In genomic region chr1:15526490-15527339, GRCh38 we compare ENCODE assay signal across 8 cellular contexts. TPM values are rescaled to one million over a fixed set of nuclear protein-coding genes. Genes with fewer than 3 reads are reported as not detected.
DNase-seq lines count a peak whose midpoint lies in the region; ATAC-seq, FAIRE-seq and TF ChIP-seq lines count a peak whose summit lies in the region.

DNAJC16 (plus strand) TSS chr1:15526848; CDS start chr1:15529106, 2,258 bp downstream.

- H3K9me1 ChIP-seq in endothelial cell of umbilical vein (replicated peaks; ENCODE audit: control insufficient read depth, extremely low read depth, insufficient read depth, low read length) = no peaks in the 10 kb centered on the region

- ATAC-seq in GM21423 (IDR thresholded peaks at IDR 0.05; ENCODE audit: unreplicated experiment) = peak; percentile 56

- under 1% methylated on average over 65 of the region's 65 CpGs for WGBS in HUES64

- H3K4me1 ChIP-seq in HUES64 (ENCODE audit: insufficient read depth, low read length) = peaks cover 12% of the 10 kb centered on the region; the same call in 1 of the 2 replicates
- H3K4me1 ChIP-seq in OCI-LY1 (ENCODE audit: insufficient read depth, low read length, severe bottlenecking) = peaks cover 30% of the 10 kb centered on the region
- peaks cover 24% of the 10 kb centered on the region for H3K4me1 ChIP-seq in endothelial cell of umbilical vein (ENCODE audit: control insufficient read depth, extremely low read depth, insufficient read depth, low read length)

- dilution Hi-C loops in endothelial cell of umbilical vein (cut with MboI; ENCODE audit: extremely low pct_ligation_motif_present, low sequenced_read_pairs) = no loop called here

- POLR2A ChIA-PET in endothelial cell of umbilical vein (lab: Charles Lee) = interaction anchor here (0.6 kb wide), 1 partner anchor 993 kb away, joined by 3 read pairs; no protein-coding TSS in a partner anchor

- FAIRE-seq in endothelial cell of umbilical vein (lab: Jason Lieb, UNC) = peak; percentile 98

- H4K20me1 ChIP-seq in OCI-LY1 (ENCODE audit: insufficient read depth, low read length) (no peaks in the 10 kb centered on the region), endothelial cell of umbilical vein (replicated peaks; ENCODE audit: control insufficient read depth, extremely low read depth, insufficient read depth, low read length) (no peaks in the 10 kb centered on the region)

- H3K27ac ChIP-seq in HUES64 (ENCODE audit: low read depth, low read length) = peak within 1 kb of the TSS; percentile 91
- peak within 1 kb of the TSS; percentile 75 for H3K27ac ChIP-seq in OCI-LY1 (ENCODE audit: low read depth, low read length, poor library complexity, severe bottlenecking)
- H3K27ac ChIP-seq in endothelial cell of umbilical vein (ENCODE audit: insufficient read depth, low read depth, low read length) = peak within 1 kb of the TSS; percentile 44

- H3K9me2 ChIP-seq in OCI-LY1 (ENCODE audit: low read depth, low read length) = no peaks in the 10 kb centered on the region

- CTCF ChIA-PET in endothelial cell of umbilical vein (lab: Charles Lee) = interaction anchor here (1.3 kb wide), 1 partner anchor 203 kb away, joined by 3 read pairs; no protein-coding TSS in a partner anchor

- H3K4me2 ChIP-seq in OCI-LY1 (ENCODE audit: low read length) (peak within 1 kb of the TSS; percentile 86), endothelial cell of umbilical vein (ENCODE audit: insufficient read depth, low read length) (peak within 1 kb of the TSS; percentile 84)

- H3K79me2 ChIP-seq in OCI-LY1 (ENCODE audit: insufficient read depth, low read length) = peaks cover 5% of the 10 kb centered on the region; the same call in 1 of the 2 replicates
- peaks cover 11% of the 10 kb centered on the region for H3K79me2 ChIP-seq in endothelial cell of umbilical vein (ENCODE audit: control insufficient read depth, insufficient read depth, low read length)

- H3F3A ChIP-seq in OCI-LY1 (ENCODE audit: insufficient read depth, low read length) = no peaks in the 10 kb centered on the region

- DNase-seq in D341Med (ENCODE audit: low spot score) (peak; percentile 88), endothelial cell of umbilical vein (ENCODE audit: low read depth, low spot score) (peak; percentile 100), middle frontal gyrus (ENCODE audit: extremely low spot score, low spot score) (peak; percentile 99)
- peak; percentile 96 for DNase-seq in activated CD8-positive, alpha-beta memory T cell treated with anti-CD3 and anti-CD28 coated beads, Interleukin-2, amount 50 U/mL, for 48 hours
- DNase-seq in stimulated activated CD8-positive, alpha-beta memory T cell treated with anti-CD3 and anti-CD28 coated beads, Interleukin-4, amount 100 ng/mL, for 1 hour (ENCODE audit: low read depth in 2 of 2, low spot score in 1 of 2) = peak; percentile 90 to 93

- H3K9ac ChIP-seq in HUES64 (ENCODE audit: low read depth, low read length) (peak within 1 kb of the TSS; percentile 79), OCI-LY1 (ENCODE audit: low read length) (peak within 1 kb of the TSS; percentile 80), endothelial cell of umbilical vein (replicated peaks; ENCODE audit: extremely low read depth, insufficient read depth, low read length) (peak within 1 kb of the TSS; percentile 58)

- H3K36me3 ChIP-seq in HUES64 (ENCODE audit: insufficient read depth, low read length) (peaks cover 16% of the 10 kb centered on the region), OCI-LY1 (ENCODE audit: insufficient read depth, low read length) (no peaks in the 10 kb centered on the region), endothelial cell of umbilical vein (ENCODE audit: control insufficient read depth in 2 of 2, extremely low read depth in 1 of 2, insufficient read depth in 2 of 2, low read length in 2 of 2) (no peaks in the 10 kb centered on the region)

- TSS peak; percentile 47 for BruUV-seq in endothelial cell of umbilical vein (replicated peaks; lab: Mats Ljungman, UMichigan)

- no peaks in the 10 kb centered on the region for H3K27me3 ChIP-seq in HUES64 (ENCODE audit: insufficient read depth, low read length)
- no peaks in the 10 kb centered on the region for H3K27me3 ChIP-seq in OCI-LY1 (ENCODE audit: insufficient read depth, low read length)
- no peaks in the 10 kb centered on the region for H3K27me3 ChIP-seq in endothelial cell of umbilical vein (ENCODE audit: control insufficient read depth in 2 of 2, insufficient read depth in 2 of 2, low read length in 2 of 2)

- H3K4me3 ChIP-seq in HUES64 (ENCODE audit: low read length) (peak within 1 kb of the TSS; percentile 84), OCI-LY1 (ENCODE audit: low read depth, low read length, poor library complexity, severe bottlenecking) (peak within 1 kb of the TSS; percentile 77), endothelial cell of umbilical vein (replicated peaks in 1 of 3; ENCODE audit: insufficient read depth in 1 of 3, low read depth in 1 of 3, low read length in 3 of 3) (peak within 1 kb of the TSS; percentile 52 to 87 (median 74))

- TF ChIP-seq CTCF in OCI-LY1 (IDR thresholded peaks at IDR 0.05; ENCODE audit: low read length) = no peak
- TF ChIP-seq CTCF in endothelial cell of umbilical vein (IDR thresholded peaks at IDR 0.05; ENCODE audit: extremely low read depth in 1 of 2, insufficient read depth in 1 of 2, low read depth in 1 of 2, low read length in 2 of 2) = peak in 1 of 2 donors; percentile 4

- H2AFZ ChIP-seq in OCI-LY1 (ENCODE audit: low read length) (no peak within 1 kb of the TSS), endothelial cell of umbilical vein (ENCODE audit: low read depth, low read length) (peak within 1 kb of the TSS; percentile 96)

- intact Hi-C loops in endothelial cell of umbilical vein (cut with micrococcal nuclease) = loop anchor here (1.0 to 10.0 kb wide), 3 partner anchors 77 to 318 kb away; partner anchors contain the start of genes DDI2 and SPEN

- peak; percentile 90 for TF ChIP-seq POLR2A in endothelial cell of umbilical vein (IDR thresholded peaks at IDR 0.05; ENCODE audit: low read depth, low read length)

- no peaks in the 10 kb centered on the region for H3K9me3 ChIP-seq in HUES64 (ENCODE audit: insufficient read depth, low read depth, low read length)
- no peaks in the 10 kb centered on the region for H3K9me3 ChIP-seq in OCI-LY1 (ENCODE audit: low read length)
- no peaks in the 10 kb centered on the region for H3K9me3 ChIP-seq in endothelial cell of umbilical vein (replicated peaks; ENCODE audit: control insufficient read depth, insufficient read depth, low read length)

TF ChIP-seq in endothelial cell of umbilical vein, 7 proteins besides CTCF, POLR2A, EP300 and RAD21:
- TF ChIP-seq FOS (IDR thresholded peaks at IDR 0.05; ENCODE audit: borderline replicate concordance, insufficient read depth, low read length) = no peak
- peak; percentile 58 for TF ChIP-seq MYC (IDR thresholded peaks at IDR 0.05; ENCODE audit: low read depth, low read length)
- no peak for TF ChIP-seq JUN (IDR thresholded peaks at IDR 0.05; ENCODE audit: borderline replicate concordance, insufficient read depth, insufficient read length, low read depth)
- no peak for TF ChIP-seq EZH2 (IDR thresholded peaks at IDR 0.05; ENCODE audit: borderline replicate concordance, low read depth, low read length, severe bottlenecking)
- peak; percentile 95 for TF ChIP-seq MAX (IDR thresholded peaks at IDR 0.05; ENCODE audit: insufficient read depth, insufficient read length)
- TF ChIP-seq POLR2AphosphoS5 (IDR thresholded peaks at IDR 0.05; ENCODE audit: insufficient read depth, low read depth, low read length) = peak; percentile 76
- TF ChIP-seq GATA2 (IDR thresholded peaks at IDR 0.05; ENCODE audit: insufficient read depth, insufficient read length, low read depth, low read length) = no peak

RNA-seq across cellular contexts. Expression of gene DNAJC16, which starts in this region (rescaled TPM):
- polyA plus RNA-seq in HUES64 (2013, experiment 1 of 2) = 7.6 TPM
- 7.4 TPM for polyA plus RNA-seq in HUES64 (2013, experiment 2 of 2)
- total RNA-seq in endothelial cell of umbilical vein = 21.4 and 23.3 TPM in 2 replicates
- 7.6 and 8.0 TPM in 2 replicates for polyA plus RNA-seq in endothelial cell of umbilical vein
- polyA plus RNA-seq in endothelial cell of umbilical vein (2011; cell fraction: cytosol; rRNA removed) = 6.9 and 7.5 TPM in 2 replicates
- polyA plus RNA-seq in endothelial cell of umbilical vein (2011; cell fraction: nucleus; rRNA removed) = 16.0 and 24.5 TPM in 2 replicates
- polyA plus RNA-seq in endothelial cell of umbilical vein (2012) = 9.2 and 10.4 TPM in 2 replicates
- polyA minus RNA-seq in endothelial cell of umbilical vein = 29.4 and 38.1 TPM in 2 replicates
- 15.9 TPM for polyA minus RNA-seq in endothelial cell of umbilical vein (2011; cell fraction: cytosol; rRNA and poly(A)+ RNA removed)
- polyA minus RNA-seq in endothelial cell of umbilical vein (2011; cell fraction: nucleus; rRNA and poly(A)+ RNA removed) = 22.9 and 28.5 TPM in 2 replicates

Comparison
In these comparisons a context has a peak if more than half of its experiments do, and no peak if none do; other contexts are left out.
1. Peak in every context shown above with its lines: DNase-seq, ATAC-seq, H3K4me3 ChIP-seq and H3K27ac ChIP-seq.